In genomic region chr3:157159762-157160651, GRCh38 we compare ENCODE assay signal across 1 cellular context.
TF ChIP-seq lines count a peak whose summit lies in the region.

Gene CCNL1, minus strand, starts transcription at chr3:157160147. Its CDS starts 53 bp downstream, at chr3:157160094.

TF ChIP-seq in GM12878, 131 proteins besides CTCF, POLR2A, EP300 and RAD21 (continued from another document and continues in another):
- TF ChIP-seq CEBPZ (IDR thresholded peaks at IDR 0.05; ENCODE audit: low read depth, low read length) (no peak), TARDBP (IDR thresholded peaks at IDR 0.05; ENCODE audit: borderline replicate concordance) (peak; percentile 94), KDM1A (IDR thresholded peaks at IDR 0.05; ENCODE audit: borderline replicate concordance) (no peak), FOXM1 (IDR thresholded peaks at IDR 0.05; ENCODE audit: low read depth, low read length) (peak; percentile 47; the same call in 1 of the 2 replicates), SRF (IDR thresholded peaks at IDR 0.05; ENCODE audit: low read depth in 2 of 2, low read length in 2 of 2) (0 out of 4 replicates have a peak, but pooled peaks of 1 of the 2 experiments have one; percentile 62), NR2C1 (IDR thresholded peaks at IDR 0.05) (peak; percentile 67), ESRRA (IDR thresholded peaks at IDR 0.05; ENCODE audit: low read length) (peak; percentile 75), SMC3 (IDR thresholded peaks at IDR 0.05; ENCODE audit: borderline replicate concordance, low read length) (no peak; the same call in 1 of the 2 replicates), BCLAF1 (IDR thresholded peaks at IDR 0.05) (no peak), BCL3 (IDR thresholded peaks at IDR 0.05; ENCODE audit: borderline replicate concordance, insufficient read depth, low read depth, low read length, poor library complexity, severe bottlenecking) (no peak), PAX5 (IDR thresholded peaks at IDR 0.05; ENCODE audit: borderline replicate concordance, low read depth, low read length) (peak; percentile 91), JUND (IDR thresholded peaks at IDR 0.05; ENCODE audit: low read depth, low read length) (peak; percentile 55; the same call in 1 of the 2 replicates), POU2F2 (IDR thresholded peaks at IDR 0.05; ENCODE audit: borderline replicate concordance, low read depth, low read length) (peak; percentile 97), IKZF1 (conservative IDR thresholded peaks at IDR 0.05) (peak; percentile 97), NFYA (IDR thresholded peaks at IDR 0.05; ENCODE audit: borderline replicate concordance, low read depth, low read length) (no peak), TCF7 (IDR thresholded peaks at IDR 0.05; ENCODE audit: borderline replicate concordance) (no peak), RCOR1 (conservative IDR thresholded peaks at IDR 0.05; ENCODE audit: low read depth, low read length) (no peak), MYB (IDR thresholded peaks at IDR 0.05; ENCODE audit: borderline replicate concordance, low read depth, low read length) (peak; percentile 39; the same call in 1 of the 2 replicates), KLF5 (IDR thresholded peaks at IDR 0.05; ENCODE audit: partially characterized antibody) (peak; percentile 66), MEF2B (IDR thresholded peaks at IDR 0.05; ENCODE audit: partially characterized antibody, poor library complexity, severe bottlenecking) (no peak), RELA (IDR thresholded peaks at IDR 0.05; ENCODE audit: borderline replicate concordance, partially characterized antibody) (peak; percentile 85), ATF2 (IDR thresholded peaks at IDR 0.05; ENCODE audit: low read length) (peak; percentile 96), CHD4 (IDR thresholded peaks at IDR 0.05) (no peak), SREBF2 (IDR thresholded peaks at IDR 0.05; ENCODE audit: low read length) (no peak), NBN (IDR thresholded peaks at IDR 0.05) (peak; percentile 96), NR2F1 (conservative IDR thresholded peaks at IDR 0.05) (no peak; the same call in 1 of the 2 replicates), MYC (IDR thresholded peaks at IDR 0.05; ENCODE audit: insufficient read depth, insufficient read length, insufficient replicate concordance, low read length, severe bottlenecking) (peak; percentile 97), NR2C2 (IDR thresholded peaks at IDR 0.05; ENCODE audit: borderline replicate concordance, control insufficient read depth, insufficient read length, low read depth) (no peak), MEF2A (IDR thresholded peaks at IDR 0.05; ENCODE audit: insufficient read depth, low read depth, low read length) (peak; percentile 90), EZH2 (IDR thresholded peaks at IDR 0.05; ENCODE audit: borderline replicate concordance, control insufficient read depth, low read depth, low read length) (no peak), ZNF384 (IDR thresholded peaks at IDR 0.05; ENCODE audit: borderline replicate concordance, low read depth, low read length) (no peak), CHD2 (IDR thresholded peaks at IDR 0.05; ENCODE audit: borderline replicate concordance, low read depth, low read length) (peak; percentile 98), ZBTB4 (CRISPR knock-in tag; IDR thresholded peaks at IDR 0.05) (no peak; the same call in 1 of the 2 replicates), CUX1 (IDR thresholded peaks at IDR 0.05; ENCODE audit: insufficient replicate concordance, low read depth, low read length) (no peak), NRF1 (conservative IDR thresholded peaks at IDR 0.05; ENCODE audit: low read depth, low read length) (no peak), SIN3A (IDR thresholded peaks at IDR 0.05; ENCODE audit: low read depth, low read length) (no peak; the same call in 1 of the 2 replicates), PRDM15 (CRISPR knock-in tag; IDR thresholded peaks at IDR 0.05) (no peak), TCF3 (IDR thresholded peaks at IDR 0.05; ENCODE audit: borderline replicate concordance, insufficient read depth, low read depth, low read length) (peak; percentile 95)
